24 cellular contexts compared by ENCODE assay signal in genomic region chr1:84524590-84524989, GRCh38.
"Had no signal": no experiment of that assay in that cellular context is flagged by ENCODE, and none has a peak within 500 bp of the region (broad histone marks: within the 10 kb centered on the region; RNA-seq: fewer than 3 reads in every experiment).

No MANE protein-coding gene starts in this region.

- H3K4me1 ChIP-seq: neural progenitor cell, parathyroid adenoma, right lobe of liver, sigmoid colon, stomach, thyroid gland, transverse colon, upper lobe of right lung, uterus had no signal

- H3K9me3 ChIP-seq: ovary, psoas muscle, sigmoid colon, thoracic aorta, thyroid gland, transverse colon, upper lobe of right lung, uterus had no signal

- H3K4me3 ChIP-seq: neural progenitor cell, ovary, psoas muscle, right lobe of liver, sigmoid colon, stomach, thoracic aorta, thyroid gland, transverse colon, upper lobe of right lung, uterus had no signal

- ATAC-seq: natural killer cell; psoas muscle; right cardiac atrium; right lobe of liver; stimulated activated effector memory CD8-positive, alpha-beta T cell treated with anti-CD3 and anti-CD28 coated beads, Interleukin-12 subunit alpha, Interleukin-12 subunit beta, amount 100 ng/mL, for 72 hours; stimulated activated naive B cell treated with anti-CD40 and anti-IgM and Interleukin-4, amounts not matched to agents 10 μg/mL and 1 μg/mL and 100 μg/mL, for 72 hours; upper lobe of right lung had no signal

- DNase-seq: natural killer cell; occipital lobe; ovary; posterior cingulate gyrus; psoas muscle; right cardiac atrium; right lobe of liver; sigmoid colon; small intestine; stimulated activated CD4-positive, alpha-beta T cell treated with anti-CD3 and anti-CD28 coated beads, Interleukin-15, amount 100 ng/mL, for 24 hours; stimulated activated CD4-positive, alpha-beta T cell treated with anti-CD3 and anti-CD28 coated beads, Interleukin-2, amount 100 ng/mL, for 24 hours; stimulated activated CD4-positive, alpha-beta T cell treated with anti-CD3 and anti-CD28 coated beads, Interleukin-2, amount 100 ng/mL, for 48 hours; stimulated activated CD4-positive, alpha-beta T cell treated with anti-CD3 and anti-CD28 coated beads, Interleukin-4, amount 100 ng/mL, for 24 hours; stimulated activated naive B cell treated with anti-CD40 and anti-IgM and Interleukin-4, amounts not matched to agents 10 μg/mL and 1 μg/mL and 100 μg/mL, for 72 hours; stimulated activated naive CD4-positive, alpha-beta T cell treated with Interleukin-2 at 50 U/mL for 16 hours; stomach; thyroid gland; transverse colon; upper lobe of right lung; uterus had no signal

- H3K27me3 ChIP-seq: neural progenitor cell, ovary, right lobe of liver, sigmoid colon, stomach, thyroid gland, transverse colon, upper lobe of right lung, uterus had no signal

- H3K27ac ChIP-seq: neural progenitor cell, ovary, parathyroid adenoma, psoas muscle, right lobe of liver, sigmoid colon, stomach, thoracic aorta, thyroid gland, transverse colon, upper lobe of right lung, uterus had no signal

- H3K36me3 ChIP-seq: neural progenitor cell, ovary, right lobe of liver, sigmoid colon, stomach, thyroid gland, transverse colon, upper lobe of right lung, uterus had no signal
